ENCODE assay signal across 1 cellular context in genomic region chr18:13796515-13796914, GRCh38.
TF ChIP-seq lines count a peak whose summit lies in the region.

No MANE protein-coding gene starts in this region.

TF ChIP-seq in SK-N-SH treated with all-trans-retinoic acid at 6 μM for 48 hours, 23 proteins besides CTCF, POLR2A, EP300 and RAD21 (continued from another document):
- TF ChIP-seq SNAI2 (CRISPR knock-in tag; IDR thresholded peaks at IDR 0.05) (no peak), ISL1 (CRISPR knock-in tag; IDR thresholded peaks at IDR 0.05) (no peak), BACH2 (CRISPR knock-in tag; IDR thresholded peaks at IDR 0.05; ENCODE audit: borderline replicate concordance) (no peak), RARB (CRISPR knock-in tag; IDR thresholded peaks at IDR 0.05) (no peak), CSDC2 (CRISPR knock-in tag; IDR thresholded peaks at IDR 0.05) (no peak), ESRRG (CRISPR knock-in tag; IDR thresholded peaks at IDR 0.05) (no peak), ZNF8 (CRISPR knock-in tag; IDR thresholded peaks at IDR 0.05) (no peak), ZC3H10 (CRISPR knock-in tag; IDR thresholded peaks at IDR 0.05) (no peak), TCF4 (CRISPR knock-in tag; IDR thresholded peaks at IDR 0.05; ENCODE audit: borderline replicate concordance) (no peak), POU6F1 (CRISPR knock-in tag; IDR thresholded peaks at IDR 0.05; ENCODE audit: borderline replicate concordance, low read depth) (no peak)
